ENCODE assay signal across 15 cellular contexts in genomic region chr14:96145116-96145864, GRCh38. TPM values are rescaled to one million over a fixed set of nuclear protein-coding genes. Genes with fewer than 3 reads are reported as not detected.
A peak's percentile ranks its signal among the peaks of the same experiment; 100 is the strongest.
DNase-seq lines count a peak whose midpoint lies in the region; ATAC-seq, FAIRE-seq and TF ChIP-seq lines count a peak whose summit lies in the region.
"Had no signal": no experiment of that assay in that cellular context is flagged by ENCODE, and none has a peak within 500 bp of the region (broad histone marks: within the 10 kb centered on the region; RNA-seq: fewer than 3 reads in every experiment).

No MANE protein-coding gene starts in this region.

- no peaks in the 10 kb centered on the region for H3K9me3 ChIP-seq in endothelial cell of umbilical vein (replicated peaks; ENCODE audit: control insufficient read depth, insufficient read depth, low read length)
- H3K9me3 ChIP-seq in testis = no peaks in the 10 kb centered on the region

- peak overlapping the region; percentile 25 for H3K4me2 ChIP-seq in endothelial cell of umbilical vein (ENCODE audit: insufficient read depth, low read length)

- H3K27ac ChIP-seq in ACC112 (ENCODE audit: low read depth, low read length) (peak overlapping the region; percentile 94), endothelial cell of umbilical vein (ENCODE audit: insufficient read depth, low read depth, low read length) (no peak overlapping the region), testis (no peak overlapping the region)

- CTCF ChIA-PET in endothelial cell of umbilical vein (lab: Charles Lee) = no interaction called here

- TF ChIP-seq CTCF in endothelial cell of umbilical vein (IDR thresholded peaks at IDR 0.05; ENCODE audit: extremely low read depth in 1 of 2, insufficient read depth in 1 of 2, low read depth in 1 of 2, low read length in 2 of 2) = no peak
- TF ChIP-seq CTCF in omental fat pad (IDR thresholded peaks at IDR 0.05) = no peak
- no peak for TF ChIP-seq CTCF in testis (IDR thresholded peaks at IDR 0.05)

- peaks cover 18% of the 10 kb centered on the region for H3K4me1 ChIP-seq in ACC112 (ENCODE audit: control insufficient read depth, insufficient read depth, low read length, unreplicated experiment)
- peaks cover 4% of the 10 kb centered on the region for H3K4me1 ChIP-seq in endothelial cell of umbilical vein (ENCODE audit: control insufficient read depth, extremely low read depth, insufficient read depth, low read length)
- H3K4me1 ChIP-seq in testis = no peaks in the 10 kb centered on the region

- dilution Hi-C loops in endothelial cell of umbilical vein (cut with MboI; ENCODE audit: extremely low pct_ligation_motif_present, low sequenced_read_pairs) = no loop called here

- H3K9ac ChIP-seq in endothelial cell of umbilical vein (replicated peaks; ENCODE audit: extremely low read depth, insufficient read depth, low read length) = no peak overlapping the region

- FAIRE-seq in endothelial cell of umbilical vein (lab: Jason Lieb, UNC) = no peak

- no TSS peak for BruUV-seq in endothelial cell of umbilical vein (replicated peaks; lab: Mats Ljungman, UMichigan)

- intact Hi-C loops in endothelial cell of umbilical vein (cut with micrococcal nuclease) (loop anchor here (1.0 kb wide), 2 partner anchors 9 to 19 kb away; no protein-coding TSS in a partner anchor), testis (cut with DNase I; ENCODE audit: low total_unique reads) (no loop called here)

- WGBS in testis, 2 donors = 74 to 83% methylated on average over 6 of the region's 6 CpGs

- DNase-seq in NCI-H226 (peak; percentile 60), endothelial cell of umbilical vein (ENCODE audit: low read depth, low spot score) (peak; percentile 53), omental fat pad (ENCODE audit: low spot score) (no peak), NCI-H2107 (lab: John Stamatoyannopoulos, UW) (no peak), testis (no peak), MV-4-11 (lab: John Stamatoyannopoulos, UW) (no peak)
- DNase-seq: activated CD4-positive, alpha-beta memory T cell treated with anti-CD3 and anti-CD28 coated beads for 36 hours; activated naive CD4-positive, alpha-beta T cell treated with anti-CD3 and anti-CD28 coated beads, Interleukin-2, amount 10 ng/mL, durations not matched to agents 7 days and 5 days; effector memory CD8-positive, alpha-beta T cell; NCI-H82; T-helper 1 cell had no signal

- no peaks in the 10 kb centered on the region for H3K27me3 ChIP-seq in ACC112 (ENCODE audit: insufficient read depth, low read length)
- no peaks in the 10 kb centered on the region for H3K27me3 ChIP-seq in endothelial cell of umbilical vein (ENCODE audit: control insufficient read depth in 2 of 2, insufficient read depth in 2 of 2, low read length in 2 of 2)
- no peaks in the 10 kb centered on the region for H3K27me3 ChIP-seq in testis

- no peaks in the 10 kb centered on the region for H3K79me2 ChIP-seq in ACC112 (ENCODE audit: control insufficient read depth, insufficient read depth, low read length, unreplicated experiment)
- H3K79me2 ChIP-seq in endothelial cell of umbilical vein (ENCODE audit: control insufficient read depth, insufficient read depth, low read length) = no peaks in the 10 kb centered on the region

- no peaks in the 10 kb centered on the region for H3K9me1 ChIP-seq in endothelial cell of umbilical vein (replicated peaks; ENCODE audit: control insufficient read depth, extremely low read depth, insufficient read depth, low read length)

- POLR2A ChIA-PET in endothelial cell of umbilical vein (lab: Charles Lee) = no interaction called here

- H2AFZ ChIP-seq in ACC112 (ENCODE audit: low read length, unreplicated experiment) (peak overlapping the region; percentile 99), endothelial cell of umbilical vein (ENCODE audit: low read depth, low read length) (no peak overlapping the region)

- no peak for TF ChIP-seq POLR2A in endothelial cell of umbilical vein (IDR thresholded peaks at IDR 0.05; ENCODE audit: low read depth, low read length)
- TF ChIP-seq POLR2A in testis (IDR thresholded peaks at IDR 0.05) = no peak

- peaks cover 9% of the 10 kb centered on the region; the same call in 1 of the 2 replicates for H3K36me3 ChIP-seq in ACC112 (ENCODE audit: insufficient read depth, low read length)
- no peaks in the 10 kb centered on the region for H3K36me3 ChIP-seq in endothelial cell of umbilical vein (ENCODE audit: control insufficient read depth in 2 of 2, extremely low read depth in 1 of 2, insufficient read depth in 2 of 2, low read length in 2 of 2)
- H3K36me3 ChIP-seq in testis (ENCODE audit: low read depth, missing control alignments) = no peaks in the 10 kb centered on the region

- no peaks in the 10 kb centered on the region for H4K20me1 ChIP-seq in endothelial cell of umbilical vein (replicated peaks; ENCODE audit: control insufficient read depth, extremely low read depth, insufficient read depth, low read length)

- ATAC-seq in omental fat pad (ENCODE audit: low FRiP score) (peak; percentile 69), GM18909 (IDR thresholded peaks at IDR 0.05; ENCODE audit: poor library complexity, unreplicated experiment) (no peak)
- ATAC-seq: effector memory CD8-positive, alpha-beta T cell; natural killer cell treated with Interleukin-12 subunit alpha and Interleukin-12 subunit beta and Interleukin-15 and Interleukin-18, amount 100 ng/mL, for 72 hours; stimulated activated effector memory CD8-positive, alpha-beta T cell treated with anti-CD3 and anti-CD28 coated beads, Interleukin-12 subunit alpha, Interleukin-12 subunit beta, amount 100 ng/mL, for 72 hours had no signal

- H3K4me3 ChIP-seq in ACC112 (ENCODE audit: low read depth, low read length) (peak overlapping the region; percentile 62), endothelial cell of umbilical vein (replicated peaks in 1 of 3; ENCODE audit: insufficient read depth in 1 of 3, low read depth in 1 of 3, low read length in 3 of 3) (no peak overlapping the region), testis (no peak overlapping the region)

TF ChIP-seq in endothelial cell of umbilical vein, 7 proteins besides CTCF, POLR2A, EP300 and RAD21:
- TF ChIP-seq JUN (IDR thresholded peaks at IDR 0.05; ENCODE audit: borderline replicate concordance, insufficient read depth, insufficient read length, low read depth) = peak; percentile 20
- TF ChIP-seq MYC (IDR thresholded peaks at IDR 0.05; ENCODE audit: low read depth, low read length) = no peak

RNA-seq across cellular contexts. Expression of gene BDKRB2, which starts 59.3 kb away (rescaled TPM):
- total RNA-seq in endothelial cell of umbilical vein (0.39 and 0.77 TPM in 2 replicates), omental fat pad (10 to 100 TPM in 3 of 4 donors, 1 to 10 TPM in 1; 4.0 to 28.0 (median 12.1) TPM), testis (under 1 TPM; 0.63 to 0.87 TPM)
- polyA plus RNA-seq in endothelial cell of umbilical vein (0.08 and 0.22 TPM in 2 replicates), testis (ENCODE audit: insufficient read depth, low read depth, low replicate concordance) (2.9 TPM)
- polyA plus RNA-seq in endothelial cell of umbilical vein (2011; cell fraction: cytosol; rRNA removed) = 0.11 and 0.12 TPM in 2 replicates
- 0.06 and 0.24 TPM in 2 replicates for polyA plus RNA-seq in endothelial cell of umbilical vein (2011; cell fraction: nucleus; rRNA removed)
- polyA plus RNA-seq in endothelial cell of umbilical vein (2012) = not detected in 2 replicates
- polyA minus RNA-seq in endothelial cell of umbilical vein = 0.30 and 3.2 TPM in 2 replicates
- 4.3 TPM for polyA minus RNA-seq in endothelial cell of umbilical vein (2011; cell fraction: cytosol; rRNA and poly(A)+ RNA removed)
- polyA minus RNA-seq in endothelial cell of umbilical vein (2011; cell fraction: nucleus; rRNA and poly(A)+ RNA removed) = 0.14 and 0.19 TPM in 2 replicates
- total RNA-seq: natural killer cell treated with Interleukin-12 subunit alpha and Interleukin-12 subunit beta and Interleukin-15 and Interleukin-18, amount 100 ng/mL, for 72 hours had no signal

Comparison
In these comparisons a context has a peak if more than half of its experiments do, and no peak if none do; other contexts are left out.
1. DNase-seq: peak in NCI-H226 (single experiment) and endothelial cell of umbilical vein (single experiment); none in omental fat pad (single experiment), NCI-H2107 (single experiment), testis (single experiment) and MV-4-11 (single experiment).